Comparison of ENCODE assay signal across 34 cellular contexts in the genomic region with DNA sequence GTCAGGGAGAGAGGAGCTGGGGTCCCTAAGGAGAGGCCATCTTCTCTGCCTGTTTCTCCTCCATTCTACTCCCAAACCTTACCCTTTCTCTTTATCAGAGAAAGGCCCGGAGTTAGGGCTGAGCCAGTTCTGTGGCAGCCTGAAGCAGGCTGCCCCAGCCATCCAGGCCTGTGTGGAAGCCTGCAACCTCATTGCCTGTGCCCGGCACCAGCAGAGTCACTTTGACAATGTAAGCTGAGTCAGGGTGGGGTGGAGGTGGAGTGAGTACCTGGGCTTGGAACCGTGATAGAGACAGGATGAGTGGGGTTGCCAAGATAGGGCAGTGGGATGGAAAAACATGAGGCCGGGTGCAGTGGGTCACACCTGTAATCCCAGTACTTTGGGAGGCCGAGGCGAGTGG. TPM values are rescaled to one million over a fixed set of nuclear protein-coding genes. Genes with fewer than 3 reads are reported as not detected.
"Had no signal": no experiment of that assay in that cellular context is flagged by ENCODE, and none has a peak within 500 bp of the region (broad histone marks: within the 10 kb centered on the region; RNA-seq: fewer than 3 reads in every experiment).

No MANE protein-coding gene starts in this region.

- H3K4me1 ChIP-seq: testis, thyroid gland had no signal

- H3K4me2 ChIP-seq: smooth muscle cell had no signal

- H3K4me3 ChIP-seq: left lung, lung, pancreas, right atrium auricular region, right lobe of liver, smooth muscle cell, testis, thyroid gland, transverse colon, upper lobe of left lung, vagina had no signal

- H3K27me3 ChIP-seq: pancreas, right atrium auricular region, right lobe of liver, testis, thyroid gland, upper lobe of left lung, vagina had no signal

- H3K27ac ChIP-seq: left lung, pancreas, right atrium auricular region, right lobe of liver, testis, thyroid gland, transverse colon, vagina had no signal

- H3K27me3 Mint-ChIP-seq: naive B cell; stimulated activated memory B cell treated with anti-CD40 and anti-IgM and Interleukin-4, amounts not matched to agents 10 μg/mL and 1 μg/mL and 100 μg/mL, for 72 hours; stimulated activated naive CD8-positive, alpha-beta T cell treated with anti-CD3 and anti-CD28 coated beads, Interleukin-15, amount 100 ng/mL, for 72 hours had no signal

- H3K9me3 Mint-ChIP-seq: immature natural killer cell; stimulated activated memory B cell treated with anti-CD40 and anti-IgM and Interleukin-4, amounts not matched to agents 10 μg/mL and 1 μg/mL and 100 μg/mL, for 72 hours had no signal

- ATAC-seq: left colon; natural killer cell; pancreas; stimulated activated memory B cell treated with anti-CD40 and anti-IgM and Interleukin-4, amounts not matched to agents 10 μg/mL and 1 μg/mL and 100 μg/mL, for 72 hours; stimulated activated naive CD8-positive, alpha-beta T cell treated with anti-CD3 and anti-CD28 coated beads, Interleukin-15, amount 100 ng/mL, for 72 hours had no signal

- H3K36me3 Mint-ChIP-seq: immature natural killer cell, natural killer cell had no signal

- H3K4me3 Mint-ChIP-seq: immature natural killer cell; mesothelial cell of epicardium; natural killer cell; stimulated activated memory B cell treated with anti-CD40 and anti-IgM and Interleukin-4, amounts not matched to agents 10 μg/mL and 1 μg/mL and 100 μg/mL, for 72 hours; stimulated activated naive CD8-positive, alpha-beta T cell treated with anti-CD3 and anti-CD28 coated beads, Interleukin-15, amount 100 ng/mL, for 72 hours had no signal

- DNase-seq: hypothalamus; immature natural killer cell; kidney; left colon; mesendoderm; naive B cell; natural killer cell; nucleus accumbens; stimulated activated CD4-positive, alpha-beta T cell treated with anti-CD3 and anti-CD28 coated beads, Interleukin-1b, Interleukin-23, amount 100 ng/mL, for 48 hours; stimulated activated CD4-positive, alpha-beta T cell treated with anti-CD3 and anti-CD28 coated beads, Interleukin-2, amount 100 ng/mL, for 48 hours; stimulated activated CD4-positive, alpha-beta T cell treated with anti-CD3 and anti-CD28 coated beads, Interleukin-4, amount 100 ng/mL, for 4 hours; stimulated activated CD8-positive, alpha-beta memory T cell treated with anti-CD3 and anti-CD28 coated beads, Interleukin-4, amount 100 ng/mL, for 48 hours; stimulated activated naive CD4-positive, alpha-beta T cell treated with Interleukin-2 at 50 U/mL for 16 hours; stimulated activated naive CD8-positive, alpha-beta T cell treated with anti-CD3 and anti-CD28 coated beads, Interleukin-15, amount 100 ng/mL, for 72 hours; testis; thyroid gland; transverse colon had no signal

- H3K27ac Mint-ChIP-seq: immature natural killer cell; mesothelial cell of epicardium; naive B cell; stimulated activated memory B cell treated with anti-CD40 and anti-IgM and Interleukin-4, amounts not matched to agents 10 μg/mL and 1 μg/mL and 100 μg/mL, for 72 hours; stimulated activated naive CD8-positive, alpha-beta T cell treated with anti-CD3 and anti-CD28 coated beads, Interleukin-15, amount 100 ng/mL, for 72 hours had no signal

- H3K9me3 ChIP-seq: left lung, pancreas, right lobe of liver, testis, thyroid gland, transverse colon, upper lobe of left lung, vagina had no signal

- H3K36me3 ChIP-seq: left lung, pancreas, right lobe of liver, thyroid gland, transverse colon, vagina had no signal

RNA-seq across cellular contexts. Expression of gene CHRNG, which starts 5.2 kb away (rescaled TPM):
- total RNA-seq: kidney, left colon, left lung, liver, lung, mesothelial cell of epicardium, mononuclear cell, natural killer cell, osteoblast, pancreas, pulmonary artery endothelial cell, renal cortical epithelial cell, right atrium auricular region, right lobe of liver, smooth muscle cell, testis, thyroid gland, transverse colon, upper lobe of left lung, vagina had no signal
- polyA plus RNA-seq: immature natural killer cell, liver, lung, neural cell, pancreas, smooth muscle cell, urinary bladder had no signal

RNA-seq across cellular contexts. Expression of gene CHRND, which starts 18.7 kb away (rescaled TPM):
- total RNA-seq: kidney, left colon, left lung, liver, lung, mesothelial cell of epicardium, mononuclear cell, natural killer cell, osteoblast, pulmonary artery endothelial cell, renal cortical epithelial cell, right lobe of liver, smooth muscle cell, thyroid gland, transverse colon, upper lobe of left lung, vagina had no signal
- polyA plus RNA-seq: immature natural killer cell, liver, lung, neural cell, smooth muscle cell, urinary bladder had no signal

RNA-seq across cellular contexts. Expression of gene PRSS56, which starts 24.5 kb away (rescaled TPM):
- total RNA-seq: kidney, left colon, left lung, liver, lung, mesothelial cell of epicardium, mononuclear cell, natural killer cell, osteoblast, pancreas, pulmonary artery endothelial cell, renal cortical epithelial cell, smooth muscle cell, thyroid gland, transverse colon, upper lobe of left lung, urinary bladder, vagina had no signal
- polyA plus RNA-seq: immature natural killer cell, lung, smooth muscle cell, urinary bladder had no signal
